In genomic region chr6:130115036-130115435, GRCh38 we compare ENCODE assay signal across 10 cellular contexts.
DNase-seq lines count a peak whose midpoint lies in the region; ATAC-seq and TF ChIP-seq lines count a peak whose summit lies in the region.
"Had no signal": no experiment of that assay in that cellular context is flagged by ENCODE, and none has a peak within 500 bp of the region (broad histone marks: within the 10 kb centered on the region; RNA-seq: fewer than 3 reads in every experiment).

No MANE protein-coding gene starts in this region.

- no peaks in the 10 kb centered on the region for H3K27me3 Mint-ChIP-seq in naive thymus-derived CD4-positive, alpha-beta T cell
- H3K27me3 Mint-ChIP-seq: central memory CD8-positive, alpha-beta T cell had no signal

- peaks cover 0 to 11% (median 0%) of the 10 kb centered on the region in 3 experiments for H3K36me3 ChIP-seq in naive thymus-derived CD4-positive, alpha-beta T cell (ENCODE audit: control insufficient read depth in 2 of 3, insufficient read depth in 3 of 3, low read length in 3 of 3)
- H3K36me3 ChIP-seq: heart left ventricle had no signal

- no peaks in the 10 kb centered on the region for H3K4me1 ChIP-seq in naive thymus-derived CD4-positive, alpha-beta T cell (ENCODE audit: control insufficient read depth in 2 of 2, insufficient read depth in 2 of 2, low read length in 2 of 2)
- H3K4me1 ChIP-seq: heart left ventricle had no signal

- H3K27me3 ChIP-seq in naive thymus-derived CD4-positive, alpha-beta T cell (ENCODE audit: control insufficient read depth in 2 of 2, insufficient read depth in 2 of 2, low read length in 2 of 2) = no peaks in the 10 kb centered on the region
- H3K27me3 ChIP-seq: heart left ventricle had no signal

- peaks cover 0 to 51% (median 18%) of the 10 kb centered on the region in 7 donors for H3K4me1 Mint-ChIP-seq in naive thymus-derived CD4-positive, alpha-beta T cell

- peak; percentile 94 for ATAC-seq in GM18907 (IDR thresholded peaks at IDR 0.05; ENCODE audit: unreplicated experiment)
- ATAC-seq in HG02571 (IDR thresholded peaks at IDR 0.05; ENCODE audit: unreplicated experiment) = peak; percentile 98
- peak; percentile 90 for ATAC-seq in HG03442 (IDR thresholded peaks at IDR 0.05; ENCODE audit: unreplicated experiment)
- ATAC-seq in naive thymus-derived CD4-positive, alpha-beta T cell = peak; percentile 24
- ATAC-seq: heart left ventricle had no signal

- POLR2A ChIA-PET in naive thymus-derived CD4-positive, alpha-beta T cell (lab: Charles Lee) = interaction anchor here (0.6 kb wide), 1 partner anchor 1513 kb away, joined by 4 read pairs; the partner anchor contains the start of gene MED23
- POLR2A ChIA-PET in RWPE1 (lab: Yijun Ruan, JAX; ENCODE audit: low non-redundant PET) = no interaction called here

- H3K9me3 Mint-ChIP-seq in naive thymus-derived CD4-positive, alpha-beta T cell = peaks cover 0 to 6% (median 0%) of the 10 kb centered on the region in 11 donors
- H3K9me3 Mint-ChIP-seq: central memory CD8-positive, alpha-beta T cell had no signal

- CTCF ChIA-PET in naive thymus-derived CD4-positive, alpha-beta T cell (lab: Charles Lee) = no interaction called here
- CTCF ChIA-PET in RWPE1 (lab: Yijun Ruan, JAX) = interaction anchor here (0.6 kb wide), 1 partner anchor 18 kb away, joined by 3 read pairs; no protein-coding TSS in a partner anchor

- H3K27ac Mint-ChIP-seq in naive thymus-derived CD4-positive, alpha-beta T cell = peak overlapping the region in 2 of 9 donors; percentile 13 to 28

- H3K4me3 ChIP-seq in naive thymus-derived CD4-positive, alpha-beta T cell (ENCODE audit: low read length) = no peak overlapping the region
- H3K4me3 ChIP-seq: heart left ventricle had no signal

- no peaks in the 10 kb centered on the region for H3K9me3 ChIP-seq in naive thymus-derived CD4-positive, alpha-beta T cell (ENCODE audit: control insufficient read depth in 2 of 3, low read length in 3 of 3)

- DNase-seq in naive thymus-derived CD4-positive, alpha-beta T cell = no peak
- no peak for DNase-seq in NCI-H1694 treated with DMSO at 0.1 percent for 48 hours (lab: John Stamatoyannopoulos, UW)
- no peak for DNase-seq in RWPE1 (ENCODE audit: low spot score)
- no peak for DNase-seq in GDM1 (lab: John Stamatoyannopoulos, UW)
- no peak for DNase-seq in D341Med (ENCODE audit: low spot score)
- DNase-seq: heart left ventricle had no signal

- no peak overlapping the region for H3K4me3 Mint-ChIP-seq in naive thymus-derived CD4-positive, alpha-beta T cell
- H3K4me3 Mint-ChIP-seq: central memory CD8-positive, alpha-beta T cell had no signal

- intact Hi-C loops in naive thymus-derived CD4-positive, alpha-beta T cell (cut with micrococcal nuclease) = no loop called here

- TF ChIP-seq CTCF in RWPE1 (conservative IDR thresholded peaks at IDR 0.05; ENCODE audit: low read depth) = no peak

- H3K36me3 Mint-ChIP-seq in naive thymus-derived CD4-positive, alpha-beta T cell = peaks cover 20 to 68% (median 48%) of the 10 kb centered on the region in 5 donors

- H3K27ac ChIP-seq in naive thymus-derived CD4-positive, alpha-beta T cell (ENCODE audit: low read depth, low read length) = no peak overlapping the region
- no peak overlapping the region for H3K27ac ChIP-seq in RWPE1
- H3K27ac ChIP-seq: heart left ventricle had no signal

Comparison
In these comparisons a context has a peak if more than half of its experiments do, and no peak if none do; other contexts are left out.
1. ATAC-seq: peak in every context shown above with its lines; median percentile 98 in HG02571; 94 in GM18907; 90 in HG03442; 24 in naive thymus-derived CD4-positive, alpha-beta T cell.